Comparison of ENCODE assay signal across 20 cellular contexts in genomic region chr6:48397887-48398286, GRCh38.
DNase-seq lines count a peak whose midpoint lies in the region; ATAC-seq and TF ChIP-seq lines count a peak whose summit lies in the region.
"Had no signal": no experiment of that assay in that cellular context is flagged by ENCODE, and none has a peak within 500 bp of the region (broad histone marks: within the 10 kb centered on the region; RNA-seq: fewer than 3 reads in every experiment).

No MANE protein-coding gene starts in this region.

- no peaks in the 10 kb centered on the region for H3K36me3 ChIP-seq in mammary epithelial cell (ENCODE audit: insufficient read depth, low read length)
- H3K36me3 ChIP-seq in neural cell (ENCODE audit: insufficient read depth, low read length), result no peaks in the 10 kb centered on the region
- no peaks in the 10 kb centered on the region for H3K36me3 ChIP-seq in esophagus muscularis mucosa

- TF ChIP-seq POLR2A in esophagus muscularis mucosa (IDR thresholded peaks at IDR 0.05; ENCODE audit: low read depth), result no peak

- H3K4me1 ChIP-seq in mammary epithelial cell (ENCODE audit: insufficient read depth, low read length) (no peaks in the 10 kb centered on the region), esophagus muscularis mucosa (no peaks in the 10 kb centered on the region)
- H3K4me1 ChIP-seq: A549, Caco-2 had no signal

- no peaks in the 10 kb centered on the region for H3K9me2 ChIP-seq in neural cell (ENCODE audit: insufficient read depth, low read length)

- no peaks in the 10 kb centered on the region for H3K27me3 ChIP-seq in mammary epithelial cell (ENCODE audit: insufficient read depth, low read length)
- H3K27me3 ChIP-seq in neural cell (ENCODE audit: insufficient read depth, low read depth, low read length), result no peaks in the 10 kb centered on the region
- no peaks in the 10 kb centered on the region for H3K27me3 ChIP-seq in esophagus muscularis mucosa

- peak; percentile 16 for TF ChIP-seq RAD21 in neural cell (conservative IDR thresholded peaks at IDR 0.05)

- peaks cover 5% of the 10 kb centered on the region for H3K4me1 Mint-ChIP-seq in MCF 10A (ENCODE audit: insufficient read depth, unreplicated experiment)
- H3K4me1 Mint-ChIP-seq: GM23338 had no signal

- BruUV-seq in mammary epithelial cell (replicated peaks; lab: Mats Ljungman, UMichigan) (no TSS peak), MCF 10A (replicated peaks; lab: Mats Ljungman, UMichigan) (no TSS peak)

- intact Hi-C loops in mammary epithelial cell (cut with micrococcal nuclease), result no loop called here
- intact Hi-C loops in MCF 10A (cut with micrococcal nuclease), result no loop called here
- intact Hi-C loops in esophagus muscularis mucosa (cut with DNase I), result no loop called here

- no peak for TF ChIP-seq CTCF in mammary epithelial cell (conservative IDR thresholded peaks at IDR 0.05 in 1 of 2, IDR thresholded peaks at IDR 0.05 in 1 of 2; ENCODE audit: extremely low read depth in 1 of 2, insufficient read depth in 1 of 2, low read depth in 1 of 2, low read length in 2 of 2)
- no peak for TF ChIP-seq CTCF in MCF 10A (IDR thresholded peaks at IDR 0.05; ENCODE audit: unreplicated experiment)
- TF ChIP-seq CTCF in neural cell (IDR thresholded peaks at IDR 0.05; ENCODE audit: poor library complexity, severe bottlenecking), result no peak
- no peak for TF ChIP-seq CTCF in esophagus muscularis mucosa (IDR thresholded peaks at IDR 0.05)

- H3K4me2 ChIP-seq in mammary epithelial cell (ENCODE audit: insufficient read depth, low read depth, low read length) (peak overlapping the region; percentile 52), neural cell (ENCODE audit: low read length) (peak overlapping the region; percentile 31)
- H3K4me2 ChIP-seq: A549, GM23338 had no signal

- H3K4me3 ChIP-seq in mammary epithelial cell (replicated peaks in 1 of 3; ENCODE audit: insufficient read depth in 1 of 3, low read depth in 2 of 3, low read length in 3 of 3) (no peak overlapping the region), neural cell (ENCODE audit: low read length) (no peak overlapping the region), esophagus muscularis mucosa (no peak overlapping the region)
- H3K4me3 ChIP-seq: A549, GM23338 had no signal

- ATAC-seq in esophagus mucosa, result peak; percentile 75
- ATAC-seq: A549, GM23338, HCT116 had no signal

- H4K20me1 ChIP-seq in mammary epithelial cell (ENCODE audit: insufficient read depth, low read length), result no peaks in the 10 kb centered on the region
- no peaks in the 10 kb centered on the region for H4K20me1 ChIP-seq in neural cell (ENCODE audit: insufficient read depth)

- no peaks in the 10 kb centered on the region for H3K79me2 ChIP-seq in mammary epithelial cell (ENCODE audit: insufficient read depth, low read length)
- no peaks in the 10 kb centered on the region for H3K79me2 ChIP-seq in neural cell (replicated peaks; ENCODE audit: insufficient read depth, low read length)

- no peaks in the 10 kb centered on the region for H3K27me3 Mint-ChIP-seq in MCF 10A (ENCODE audit: insufficient read depth, unreplicated experiment)
- H3K27me3 Mint-ChIP-seq: CD4-positive, alpha-beta T cell had no signal

- H3K9me3 ChIP-seq in mammary epithelial cell (replicated peaks; ENCODE audit: insufficient read depth, low read length), result no peaks in the 10 kb centered on the region
- no peaks in the 10 kb centered on the region for H3K9me3 ChIP-seq in neural cell (ENCODE audit: low read length)
- H3K9me3 ChIP-seq in esophagus muscularis mucosa, result no peaks in the 10 kb centered on the region
- H3K9me3 ChIP-seq: A549, Caco-2 had no signal

- no peaks in the 10 kb centered on the region for H3F3A ChIP-seq in neural cell (ENCODE audit: insufficient read depth, low read length, poor library complexity, severe bottlenecking)

- peak; percentile 94 for TF ChIP-seq EP300 in neural cell (conservative IDR thresholded peaks at IDR 0.05; ENCODE audit: poor library complexity, severe bottlenecking)
- no peak for TF ChIP-seq EP300 in esophagus muscularis mucosa (IDR thresholded peaks at IDR 0.05)

- POLR2A ChIA-PET in MCF 10A (lab: Yijun Ruan, JAX), result no interaction called here

- H2AFZ ChIP-seq in mammary epithelial cell (ENCODE audit: low read depth, low read length), result no peak overlapping the region
- no peak overlapping the region for H2AFZ ChIP-seq in neural cell (ENCODE audit: low read depth, low read length)
- H2AFZ ChIP-seq: GM23338 had no signal

- in situ Hi-C loops in mammary epithelial cell (cut with MboI; ENCODE audit: low sequenced_read_pairs in 2 of 2), result no loop called here

- H3K27ac ChIP-seq in mammary epithelial cell (ENCODE audit: insufficient read depth, low read depth, low read length) (no peak overlapping the region), neural cell (ENCODE audit: low read length) (peak overlapping the region; percentile 80), esophagus muscularis mucosa (replicated peaks in 1 of 4) (no peak overlapping the region)
- H3K27ac ChIP-seq: 22Rv1, A549, C4-2B had no signal

- no peaks in the 10 kb centered on the region for H3K36me3 Mint-ChIP-seq in MCF 10A (ENCODE audit: insufficient read depth, unreplicated experiment)

- DNase-seq in mammary epithelial cell, result peak; percentile 27
- no peak for DNase-seq in MCF 10A (ENCODE audit: unreplicated experiment)
- no peak for DNase-seq in esophagus muscularis mucosa (ENCODE audit: extremely low spot score)
- no peak for DNase-seq in NCI-H446 (lab: John Stamatoyannopoulos, UW)
- no peak for DNase-seq in stimulated activated naive CD4-positive, alpha-beta T cell (lab: John Stamatoyannopoulos, UW)
- DNase-seq: AML-193; Caco-2; CD4-positive, alpha-beta T cell; DMS153; DMS79; GDM1; H7; HFFc6 had no signal

- no peaks in the 10 kb centered on the region for H3K9me3 Mint-ChIP-seq in MCF 10A (ENCODE audit: unreplicated experiment)

- H3K27ac Mint-ChIP-seq in MCF 10A (ENCODE audit: low read depth, unreplicated experiment), result no peak overlapping the region
- H3K27ac Mint-ChIP-seq: CD4-positive, alpha-beta T cell; GM23338; HFFc6 had no signal

- CTCF ChIA-PET in mammary epithelial cell (lab: Charles Lee; ENCODE audit: low non-redundant PET) (no interaction called here), MCF 10A (lab: Yijun Ruan, JAX) (no interaction called here)

- H3K9ac ChIP-seq in mammary epithelial cell (ENCODE audit: insufficient read depth, low read length) (no peak overlapping the region), neural cell (ENCODE audit: low read length) (no peak overlapping the region)

- no peak overlapping the region for H3K4me3 Mint-ChIP-seq in MCF 10A (ENCODE audit: unreplicated experiment)
- H3K4me3 Mint-ChIP-seq: CD4-positive, alpha-beta T cell; GM23338; HFFc6 had no signal

- dilution Hi-C loops in mammary epithelial cell (cut with HindIII; ENCODE audit: low sequenced_read_pairs), result no loop called here

TF ChIP-seq in neural cell, 6 proteins besides CTCF, POLR2A, EP300 and RAD21:
- TF ChIP-seq SMC3 (conservative IDR thresholded peaks at IDR 0.05; ENCODE audit: poor library complexity) (no peak), MXI1 (conservative IDR thresholded peaks at IDR 0.05; ENCODE audit: poor library complexity, severe bottlenecking) (no peak), POLR2AphosphoS5 (IDR thresholded peaks at IDR 0.05) (peak; percentile 74), TAF1 (IDR thresholded peaks at IDR 0.05; ENCODE audit: low read depth) (no peak), EZH2 (IDR thresholded peaks at IDR 0.05; ENCODE audit: borderline replicate concordance, insufficient read depth, low read length, poor library complexity, severe bottlenecking) (no peak)
- TF ChIP-seq, protein P1, sequence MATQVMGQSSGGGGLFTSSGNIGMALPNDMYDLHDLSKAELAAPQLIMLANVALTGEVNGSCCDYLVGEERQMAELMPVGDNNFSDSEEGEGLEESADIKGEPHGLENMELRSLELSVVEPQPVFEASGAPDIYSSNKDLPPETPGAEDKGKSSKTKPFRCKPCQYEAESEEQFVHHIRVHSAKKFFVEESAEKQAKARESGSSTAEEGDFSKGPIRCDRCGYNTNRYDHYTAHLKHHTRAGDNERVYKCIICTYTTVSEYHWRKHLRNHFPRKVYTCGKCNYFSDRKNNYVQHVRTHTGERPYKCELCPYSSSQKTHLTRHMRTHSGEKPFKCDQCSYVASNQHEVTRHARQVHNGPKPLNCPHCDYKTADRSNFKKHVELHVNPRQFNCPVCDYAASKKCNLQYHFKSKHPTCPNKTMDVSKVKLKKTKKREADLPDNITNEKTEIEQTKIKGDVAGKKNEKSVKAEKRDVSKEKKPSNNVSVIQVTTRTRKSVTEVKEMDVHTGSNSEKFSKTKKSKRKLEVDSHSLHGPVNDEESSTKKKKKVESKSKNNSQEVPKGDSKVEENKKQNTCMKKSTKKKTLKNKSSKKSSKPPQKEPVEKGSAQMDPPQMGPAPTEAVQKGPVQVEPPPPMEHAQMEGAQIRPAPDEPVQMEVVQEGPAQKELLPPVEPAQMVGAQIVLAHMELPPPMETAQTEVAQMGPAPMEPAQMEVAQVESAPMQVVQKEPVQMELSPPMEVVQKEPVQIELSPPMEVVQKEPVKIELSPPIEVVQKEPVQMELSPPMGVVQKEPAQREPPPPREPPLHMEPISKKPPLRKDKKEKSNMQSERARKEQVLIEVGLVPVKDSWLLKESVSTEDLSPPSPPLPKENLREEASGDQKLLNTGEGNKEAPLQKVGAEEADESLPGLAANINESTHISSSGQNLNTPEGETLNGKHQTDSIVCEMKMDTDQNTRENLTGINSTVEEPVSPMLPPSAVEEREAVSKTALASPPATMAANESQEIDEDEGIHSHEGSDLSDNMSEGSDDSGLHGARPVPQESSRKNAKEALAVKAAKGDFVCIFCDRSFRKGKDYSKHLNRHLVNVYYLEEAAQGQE (IDR thresholded peaks at IDR 0.05; ENCODE audit: borderline replicate concordance), result peak; percentile 75
